ENCODE assay signal across 20 cellular contexts in the genomic region with DNA sequence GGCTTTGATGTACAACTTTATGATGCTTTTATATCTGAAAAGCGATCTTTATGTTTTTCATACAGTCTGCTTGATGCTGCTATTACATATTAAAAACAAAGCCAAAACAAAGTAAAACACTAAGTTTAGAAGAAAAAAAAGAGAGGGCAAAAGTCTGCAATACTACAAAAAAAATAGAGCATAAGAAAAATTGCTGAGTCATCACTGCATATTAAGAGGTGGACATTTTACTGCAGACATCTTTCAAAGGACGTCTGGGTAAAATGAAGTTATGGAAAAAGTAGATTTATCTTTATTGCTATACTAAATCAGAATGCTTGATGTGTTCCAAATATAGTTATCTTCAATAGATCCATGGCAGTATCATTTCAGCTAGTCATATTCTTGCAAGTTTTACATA.
DNase-seq lines count a peak whose midpoint lies in the region; ATAC-seq, FAIRE-seq and TF ChIP-seq lines count a peak whose summit lies in the region.
"Had no signal": no experiment of that assay in that cellular context is flagged by ENCODE, and none has a peak within 500 bp of the region (broad histone marks: within the 10 kb centered on the region; RNA-seq: fewer than 3 reads in every experiment).

No MANE protein-coding gene starts in this region.

- no peak for TF ChIP-seq RAD21 in K562 (CRISPR knock-in tag; conservative IDR thresholded peaks at IDR 0.05 in 1 of 2, IDR thresholded peaks at IDR 0.05 in 1 of 2)

- no peak overlapping the region for H3K4me3 ChIP-seq in K562
- H3K4me3 ChIP-seq: ascending aorta, GM12878, SJCRH30, transverse colon had no signal

- no peak for TF ChIP-seq EP300 in K562 (IDR thresholded peaks at IDR 0.05; ENCODE audit: low read length)

- no peak for FAIRE-seq in K562 (lab: Jason Lieb, UNC)
- FAIRE-seq: GM12878 had no signal

- H3K27me3 ChIP-seq in K562 (ENCODE audit: control insufficient read depth in 2 of 2, insufficient read depth in 2 of 2, low read length in 2 of 2), result no peaks in the 10 kb centered on the region
- H3K27me3 ChIP-seq: ascending aorta, SJCRH30, transverse colon had no signal

- intact Hi-C loops in K562 (cut with micrococcal nuclease), result no loop called here
- intact Hi-C loops in posterior vena cava (cut with DNase I), result no loop called here

- ATAC-seq in K562, result no peak
- ATAC-seq in HG02870 (IDR thresholded peaks at IDR 0.05; ENCODE audit: unreplicated experiment), result no peak
- ATAC-seq: activated CD4-positive, CD25-positive, alpha-beta regulatory T cell treated with anti-CD3 and anti-CD28 coated beads, Interleukin-2, amount 50 U/mL, for 24 hours; GM12878; naive thymus-derived CD4-positive, alpha-beta T cell had no signal

- in situ Hi-C loops in K562 (cut with MboI), result no loop called here

- WGBS in K562 (ENCODE audit: insufficient coverage, low coverage, missing lambda C conversion rate), result 0% methylated on average over 2 of the region's 2 CpGs

- CTCF ChIA-PET in K562 (lab: Yijun Ruan, JAX; ENCODE audit: low intra/inter-chr PET ratio), result no interaction called here

- POLR2A ChIA-PET in K562 (lab: Yijun Ruan, JAX), result no interaction called here

- TF ChIP-seq POLR2A in K562 (conservative IDR thresholded peaks at IDR 0.05), result no peak

- no peaks in the 10 kb centered on the region for H3K79me2 ChIP-seq in K562 (ENCODE audit: control insufficient read depth, insufficient read depth, low read length)

- DNase-seq in ELR (ENCODE audit: low read depth) (peak; percentile 16), LHCN-M2 (ENCODE audit: low read depth) (peak; percentile 14), K562 (ENCODE audit: extremely low read depth in 1 of 4, low spot score in 3 of 4) (no peak), iris pigment epithelial cell (ENCODE audit: low read depth) (peak; percentile 32), posterior vena cava (ENCODE audit: low spot score) (no peak), NCI-H1105 treated with DMSO at 0.1 percent for 48 hours (lab: John Stamatoyannopoulos, UW) (no peak)
- DNase-seq: activated CD4-positive, alpha-beta memory T cell treated with anti-CD3 and anti-CD28 coated beads for 36 hours; central memory CD4-positive, alpha-beta T cell; glutamatergic neuron; kidney; naive thymus-derived CD4-positive, alpha-beta T cell; NK-92 treated with Interleukin-12 subunit alpha and Interleukin-12 subunit beta, amount 100 ng/mL, for 24 hours; stimulated activated CD4-positive, alpha-beta T cell treated with anti-CD3 and anti-CD28 coated beads, Interleukin-1b, Interleukin-23, amount 100 ng/mL, for 48 hours; stimulated activated CD8-positive, alpha-beta memory T cell treated with anti-CD3 and anti-CD28 coated beads, Interleukin-4, amount 100 ng/mL, for 48 hours; transverse colon had no signal

- no peak overlapping the region for H3K4me2 ChIP-seq in K562 (ENCODE audit: insufficient read depth, low read length)

- H3K4me1 ChIP-seq in K562 (replicated peaks in 1 of 2; ENCODE audit: control insufficient read depth in 2 of 2, insufficient read depth in 2 of 2, low read length in 2 of 2), result no peaks in the 10 kb centered on the region
- H3K4me1 ChIP-seq: transverse colon had no signal

- no peaks in the 10 kb centered on the region for H4K20me1 ChIP-seq in K562 (replicated peaks; ENCODE audit: control insufficient read depth, insufficient read depth, low read length)

- no peak overlapping the region for H3K9ac ChIP-seq in K562 (ENCODE audit: insufficient read depth in 1 of 2, low read depth in 2 of 2, low read length in 2 of 2)

- H3K9me1 ChIP-seq in K562 (ENCODE audit: control insufficient read depth, insufficient read depth, low read length), result no peaks in the 10 kb centered on the region

- no peak overlapping the region for H3K27ac ChIP-seq in K562 (ENCODE audit: extremely low read depth, low read depth, low read length)
- H3K27ac ChIP-seq: ascending aorta, SJCRH30, transverse colon had no signal

- TF ChIP-seq CTCF in K562 (IDR thresholded peaks at IDR 0.05 in 2 of 3, conservative IDR thresholded peaks at IDR 0.05 in 1 of 3; ENCODE audit: insufficient read depth in 2 of 3, low read depth in 1 of 3, low read length in 3 of 3), result no peak

- H3K9me3 ChIP-seq in K562 (replicated peaks; ENCODE audit: control insufficient read depth, insufficient read depth, low read depth, low read length), result no peaks in the 10 kb centered on the region
- H3K9me3 ChIP-seq: ascending aorta, SJCRH30, transverse colon had no signal

- H2AFZ ChIP-seq in K562 (ENCODE audit: low read depth, low read length), result no peak overlapping the region

- no TSS peak for BruUV-seq in K562 (replicated peaks; lab: Mats Ljungman, UMichigan)

- no peaks in the 10 kb centered on the region for H3K36me3 ChIP-seq in K562 (ENCODE audit: control insufficient read depth, insufficient read depth, low read length)
- H3K36me3 ChIP-seq: ascending aorta, SJCRH30, transverse colon had no signal

TF ChIP-seq in K562, 482 proteins besides CTCF, POLR2A, EP300 and RAD21:
- TF ChIP-seq NFE2L1 (tag; IDR thresholded peaks at IDR 0.05; ENCODE audit: borderline replicate concordance, low read depth) (peak; percentile 69; the same call in 1 of the 2 replicates), SMARCC2 (IDR thresholded peaks at IDR 0.05; ENCODE audit: low read depth) (no peak), ZNF316 (IDR thresholded peaks at IDR 0.05) (peak; percentile 96), ZNF77 (CRISPR knock-in tag; IDR thresholded peaks at IDR 0.05) (no peak), FOXK2 (conservative IDR thresholded peaks at IDR 0.05 in 1 of 2, IDR thresholded peaks at IDR 0.05 in 1 of 2; ENCODE audit: low read depth in 2 of 2) (no peak), HNRNPK (IDR thresholded peaks at IDR 0.05; ENCODE audit: low read depth, low read length, poor library complexity, severe bottlenecking) (no peak), PRPF4 (IDR thresholded peaks at IDR 0.05; ENCODE audit: insufficient read depth, low read depth, low read length, poor library complexity, severe bottlenecking) (no peak), ZNF239 (CRISPR knock-in tag; IDR thresholded peaks at IDR 0.05) (no peak), MAFK (IDR thresholded peaks at IDR 0.05; ENCODE audit: low read length) (peak; percentile 96), NFE2 (IDR thresholded peaks at IDR 0.05; ENCODE audit: low read depth) (peak; percentile 81), BACH1 (tag; IDR thresholded peaks at IDR 0.05) (peak; percentile 41; the same call in 1 of the 2 replicates), ERF (CRISPR knock-in tag; IDR thresholded peaks at IDR 0.05) (no peak), SMARCE1 (IDR thresholded peaks at IDR 0.05) (no peak), SRSF1 (IDR thresholded peaks at IDR 0.05; ENCODE audit: low read depth, low read length) (no peak), C11orf30 (IDR thresholded peaks at IDR 0.05; ENCODE audit: low read depth) (peak; percentile 90), MAFF (IDR thresholded peaks at IDR 0.05; ENCODE audit: low read length) (peak; percentile 95), CBX1 (IDR thresholded peaks at IDR 0.05; ENCODE audit: low read depth) (no peak), JUNB (CRISPR knock-in tag; conservative IDR thresholded peaks at IDR 0.05) (no peak), MAFG (tag; conservative IDR thresholded peaks at IDR 0.05) (peak; percentile 97)

Comparison
In these comparisons a context has a peak if more than half of its experiments do, and no peak if none do; other contexts are left out.
1. DNase-seq: peak in ELR (single experiment), LHCN-M2 (single experiment) and iris pigment epithelial cell (single experiment); none in K562 (0 of 4), posterior vena cava (single experiment) and NCI-H1105 treated with DMSO at 0.1 percent for 48 hours (single experiment).